In the genomic region with DNA sequence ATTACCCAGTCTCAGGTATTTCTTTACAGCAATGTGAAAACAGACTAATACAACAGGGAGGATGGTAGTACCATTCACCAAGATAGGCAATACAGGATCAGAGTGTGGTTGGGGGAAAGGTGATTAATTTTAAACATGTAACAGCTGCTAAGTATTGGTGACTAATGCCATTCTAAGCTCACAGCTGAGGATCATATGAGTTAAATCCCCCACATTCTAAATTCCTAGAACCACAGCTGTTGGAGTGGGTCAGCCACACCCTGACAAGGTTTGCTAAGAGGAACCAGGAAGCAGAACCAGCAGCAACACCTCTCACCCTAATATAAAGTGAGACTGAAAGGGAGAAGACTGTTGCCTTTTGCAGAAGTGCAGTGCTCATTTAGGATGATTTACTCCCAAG, we compare ENCODE assay signal across 26 cellular contexts.
DNase-seq lines count a peak whose midpoint lies in the region; ATAC-seq and TF ChIP-seq lines count a peak whose summit lies in the region.
"Had no signal": no experiment of that assay in that cellular context is flagged by ENCODE, and none has a peak within 500 bp of the region (broad histone marks: within the 10 kb centered on the region; RNA-seq: fewer than 3 reads in every experiment).

No MANE protein-coding gene starts in this region.

- no peak overlapping the region for H3K27ac ChIP-seq in RWPE1
- no peak overlapping the region for H3K27ac ChIP-seq in epithelial cell of prostate
- H3K27ac ChIP-seq: body of pancreas, suprapubic skin, WERI-Rb-1 had no signal

- CTCF ChIA-PET in RWPE1 (lab: Yijun Ruan, JAX) = interaction anchor here (0.9 to 1.7 kb wide), 2 partner anchors 9 to 237 kb away, joined by 3 to 9 read pairs; no protein-coding TSS in a partner anchor

- ATAC-seq in GM19455 (IDR thresholded peaks at IDR 0.05; ENCODE audit: unreplicated experiment) (no peak), HG02885 (IDR thresholded peaks at IDR 0.05; ENCODE audit: poor library complexity, unreplicated experiment) (no peak)
- ATAC-seq: activated T-helper 17 cell treated with anti-CD3 and anti-CD28 coated beads, Interleukin-2, amount 50 U/mL, for 72 hours; body of pancreas; effector memory CD8-positive, alpha-beta T cell; natural killer cell treated with Interleukin-12 subunit alpha and Interleukin-12 subunit beta and Interleukin-15 and Interleukin-18, amount 100 ng/mL, for 72 hours; Panc1; T-helper 17 cell had no signal

- H3K4me3 ChIP-seq in retinal pigment epithelial cell (ENCODE audit: low read length) = no peak overlapping the region
- H3K4me3 ChIP-seq: body of pancreas, suprapubic skin had no signal

- TF ChIP-seq CTCF in RWPE1 (conservative IDR thresholded peaks at IDR 0.05; ENCODE audit: low read depth) = no peak
- no peak for TF ChIP-seq CTCF in retinal pigment epithelial cell (conservative IDR thresholded peaks at IDR 0.05; ENCODE audit: low read depth, low read length)

- POLR2A ChIA-PET in RWPE1 (lab: Yijun Ruan, JAX; ENCODE audit: low non-redundant PET) = no interaction called here

- DNase-seq in HCEC 1CT (peak; percentile 82), RWPE1 (ENCODE audit: low spot score) (peak; percentile 25), epithelial cell of prostate (ENCODE audit: low read depth, low spot score) (peak; percentile 64), retinal pigment epithelial cell (ENCODE audit: low read depth) (peak; percentile 96)
- DNase-seq in stimulated activated CD4-positive, alpha-beta T cell treated with anti-CD3 and anti-CD28 coated beads, Interleukin-1b, Interleukin-23, amount 100 ng/mL, for 48 hours = no peak
- DNase-seq: activated CD4-positive, alpha-beta T cell treated with anti-CD3 and anti-CD28 coated beads, Interleukin-2, amount 50 U/mL, for 1 hour; activated naive CD8-positive, alpha-beta T cell treated with anti-CD3 and anti-CD28 coated beads, Interleukin-2, amount 10 ng/mL, durations not matched to agents 7 days and 5 days; body of pancreas; CD8-positive, alpha-beta memory T cell; DMS153; effector memory CD8-positive, alpha-beta T cell; glutamatergic neuron; H7; kidney glomerular epithelial cell; MM.1S; NCI-H1436; NCI-H2171; NCI-H69; T-helper 17 cell; WERI-Rb-1 had no signal
